Comparison of ENCODE assay signal across 15 cellular contexts in genomic region chr10:12703813-12704212, GRCh38.
DNase-seq lines count a peak whose midpoint lies in the region; ATAC-seq, FAIRE-seq and TF ChIP-seq lines count a peak whose summit lies in the region.
"Had no signal": no experiment of that assay in that cellular context is flagged by ENCODE, and none has a peak within 500 bp of the region (broad histone marks: within the 10 kb centered on the region; RNA-seq: fewer than 3 reads in every experiment).

No MANE protein-coding gene starts in this region.

- H4K91ac ChIP-seq in IMR-90 (ENCODE audit: insufficient read depth, low read depth, low read length): peak overlapping the region; percentile 98; the same call in 1 of the 2 replicates

- no peaks in the 10 kb centered on the region for H3K79me2 ChIP-seq in mammary epithelial cell (ENCODE audit: insufficient read depth, low read length)

- H3K27ac ChIP-seq in AG04450 (ENCODE audit: low read depth, low read length) (peak overlapping the region; percentile 54), IMR-90 (ENCODE audit: insufficient read depth, low read length) (peak overlapping the region; percentile 84), mammary epithelial cell (ENCODE audit: insufficient read depth, low read depth, low read length) (peak overlapping the region; percentile 53), adrenal gland (no peak overlapping the region)
- H3K27ac ChIP-seq: KMS-11, left ventricle myocardium inferior, pancreas had no signal

- TF ChIP-seq CTCF in AG04450 (IDR thresholded peaks at IDR 0.05; ENCODE audit: low read depth, low read length) (no peak), IMR-90 (conservative IDR thresholded peaks at IDR 0.05; ENCODE audit: low read depth, low read length) (no peak), mammary epithelial cell (conservative IDR thresholded peaks at IDR 0.05 in 1 of 2, IDR thresholded peaks at IDR 0.05 in 1 of 2; ENCODE audit: extremely low read depth in 1 of 2, insufficient read depth in 1 of 2, low read depth in 1 of 2, low read length in 2 of 2) (no peak), kidney epithelial cell (IDR thresholded peaks at IDR 0.05; ENCODE audit: insufficient read depth, low read length, poor library complexity, severe bottlenecking) (no peak), adrenal gland (IDR thresholded peaks at IDR 0.05) (no peak)

- BruUV-seq in IMR-90 (replicated peaks; lab: Mats Ljungman, UMichigan) (no TSS peak), mammary epithelial cell (replicated peaks; lab: Mats Ljungman, UMichigan) (no TSS peak)

- H3K9me3 ChIP-seq in AG04450 (ENCODE audit: control insufficient read depth, insufficient read depth, low read length): no peaks in the 10 kb centered on the region; the same call in 1 of the 2 replicates
- H3K9me3 ChIP-seq in IMR-90 (ENCODE audit: control insufficient read depth, insufficient read depth, low read length): no peaks in the 10 kb centered on the region
- H3K9me3 ChIP-seq in mammary epithelial cell (replicated peaks; ENCODE audit: insufficient read depth, low read length): no peaks in the 10 kb centered on the region
- H3K9me3 ChIP-seq in adrenal gland (replicated peaks in 1 of 3): no peaks in the 10 kb centered on the region
- H3K9me3 ChIP-seq: left ventricle myocardium inferior, pancreas had no signal

- no peak overlapping the region for H3K14ac ChIP-seq in IMR-90 (replicated peaks; ENCODE audit: low read depth, low read length)

- 0 out of 4 replicates have a peak, but pooled peaks cover 0 to 4% of the 10 kb centered on the region in 2 experiments for H3K79me1 ChIP-seq in IMR-90 (ENCODE audit: low read depth in 1 of 2, low read length in 2 of 2)

- DNase-seq in AG04450 (ENCODE audit: low read depth, low spot score): peak; percentile 52
- peak; percentile 87 for DNase-seq in IMR-90
- DNase-seq in mammary epithelial cell: peak; percentile 73
- peak; percentile 44 for DNase-seq in kidney epithelial cell (ENCODE audit: low read depth)
- DNase-seq in midbrain (lab: John Stamatoyannopoulos, UW): no peak
- no peak for DNase-seq in activated effector memory CD4-positive, alpha-beta T cell treated with anti-CD3 and anti-CD28 coated beads, Interleukin-2, amount 50 U/mL, for 16 hours
- DNase-seq in GM12892 (ENCODE audit: insufficient read length): no peak
- DNase-seq in adrenal gland: no peak
- DNase-seq: activated naive CD8-positive, alpha-beta T cell treated with anti-CD3 and anti-CD28 coated beads for 36 hours; left ventricle myocardium inferior; NCI-H510A treated with DMSO at 0.1 percent for 48 hours; pancreas; stimulated activated CD4-positive, alpha-beta T cell treated with anti-CD3 and anti-CD28 coated beads, Interleukin-4, amount 100 ng/mL, for 24 hours had no signal

- H2AK5ac ChIP-seq in IMR-90 (ENCODE audit: low read depth, low read length): no peak overlapping the region

- ATAC-seq in IMR-90 (ENCODE audit: low read depth): peak; percentile 24
- ATAC-seq: GM12878 had no signal

- TF ChIP-seq POLR2A in IMR-90 (IDR thresholded peaks at IDR 0.05; ENCODE audit: low read depth, low read length) (no peak), GM12892 (IDR thresholded peaks at IDR 0.05; ENCODE audit: low read depth, low read length) (no peak), adrenal gland (IDR thresholded peaks at IDR 0.05) (no peak)

- H3K4me1 ChIP-seq in IMR-90 (ENCODE audit: control insufficient read depth, insufficient read depth, low read length) (peaks cover 37% of the 10 kb centered on the region), mammary epithelial cell (ENCODE audit: insufficient read depth, low read length) (peaks cover 46% of the 10 kb centered on the region), adrenal gland (replicated peaks in 1 of 2) (peaks cover 0 to 18% of the 10 kb centered on the region in 2 donors)

- no CpG with 5 or more reads among the region's 6 CpGs for WGBS in IMR-90 (ENCODE audit: extremely low coverage in 2 of 2, insufficient read length in 1 of 2), 2 experiments
- WGBS in mammary epithelial cell (ENCODE audit: low coverage, missing lambda C conversion rate): 0% methylated on average over 1 of the region's 6 CpGs
- 60 to 73% (median 68%) methylated on average over 6 of the region's 6 CpGs for WGBS in adrenal gland, 4 donors

- peak overlapping the region; percentile 98; the same call in 1 of the 2 replicates for H2BK120ac ChIP-seq in IMR-90 (ENCODE audit: low read depth, low read length)

- no peaks in the 10 kb centered on the region for H4K20me1 ChIP-seq in IMR-90 (ENCODE audit: insufficient read depth, low read length)
- no peaks in the 10 kb centered on the region for H4K20me1 ChIP-seq in mammary epithelial cell (ENCODE audit: insufficient read depth, low read length)

- H2AFZ ChIP-seq in IMR-90 (replicated peaks; ENCODE audit: low read length, poor library complexity) (no peak overlapping the region), mammary epithelial cell (ENCODE audit: low read depth, low read length) (no peak overlapping the region)

- FAIRE-seq in GM12892 (lab: Jason Lieb, UNC): no peak
- FAIRE-seq: GM12878, pancreas had no signal

- H3K18ac ChIP-seq in IMR-90 (ENCODE audit: low read depth, low read length): peak overlapping the region; percentile 90; the same call in 1 of the 2 replicates

- peak overlapping the region; percentile 95 for H2BK5ac ChIP-seq in IMR-90 (ENCODE audit: low read depth, low read length, poor library complexity, severe bottlenecking)

- no peak overlapping the region for H3K4ac ChIP-seq in IMR-90 (ENCODE audit: low read depth, low read length)

- no peak overlapping the region; the same call in 1 of the 2 replicates for H4K5ac ChIP-seq in IMR-90 (ENCODE audit: low read depth, low read length)

- H2BK15ac ChIP-seq in IMR-90 (ENCODE audit: low read depth, low read length): no peak overlapping the region; the same call in 2 of the 3 replicates

- H3K27me3 ChIP-seq in AG04450 (ENCODE audit: control insufficient read depth, insufficient read depth, low read length) (no peaks in the 10 kb centered on the region), IMR-90 (ENCODE audit: control insufficient read depth, insufficient read depth, low read length) (no peaks in the 10 kb centered on the region), mammary epithelial cell (ENCODE audit: insufficient read depth, low read length) (no peaks in the 10 kb centered on the region), kidney epithelial cell (ENCODE audit: control insufficient read depth, insufficient read depth, low read length) (no peaks in the 10 kb centered on the region), adrenal gland (no peaks in the 10 kb centered on the region)
- H3K27me3 ChIP-seq: pancreas had no signal

- H3K9me1 ChIP-seq in IMR-90 (ENCODE audit: insufficient read depth, low read length): peaks cover 24% of the 10 kb centered on the region

- H3K4me3 ChIP-seq in AG04450 (ENCODE audit: low read depth, low read length) (no peak overlapping the region), IMR-90 (ENCODE audit: insufficient read depth, low read depth, low read length) (no peak overlapping the region), mammary epithelial cell (replicated peaks in 1 of 3; ENCODE audit: insufficient read depth in 1 of 3, low read depth in 2 of 3, low read length in 3 of 3) (no peak overlapping the region), kidney epithelial cell (ENCODE audit: low read depth, low read length) (no peak overlapping the region), adrenal gland (no peak overlapping the region)
- H3K4me3 ChIP-seq: GM12878, left ventricle myocardium inferior, pancreas had no signal

- dilution Hi-C loops in IMR-90 (cut with HindIII; ENCODE audit: low sequenced_read_pairs, unreplicated experiment): no loop called here
- dilution Hi-C loops in mammary epithelial cell (cut with HindIII; ENCODE audit: low sequenced_read_pairs): loop anchor here (25.0 kb wide), 1 partner anchor 442 kb away; no protein-coding TSS in a partner anchor

- POLR2A ChIA-PET in AG04450 (lab: Yijun Ruan, JAX) (interaction anchor here (0.6 kb wide), 1 partner anchor 395 kb away, joined by 4 read pairs; no protein-coding TSS in a partner anchor), IMR-90 (lab: Charles Lee; ENCODE audit: unreplicated experiment) (no interaction called here)

- peak overlapping the region; percentile 28; the same call in 1 of the 2 replicates for H3K4me2 ChIP-seq in IMR-90 (ENCODE audit: low read depth, low read length)
- H3K4me2 ChIP-seq in mammary epithelial cell (ENCODE audit: insufficient read depth, low read depth, low read length): peak overlapping the region; percentile 43
- H3K4me2 ChIP-seq: KMS-11 had no signal

- no peak for TF ChIP-seq RAD21 in IMR-90 (IDR thresholded peaks at IDR 0.05; ENCODE audit: low read length)

- H3K23ac ChIP-seq in IMR-90 (ENCODE audit: low read depth, low read length): no peak overlapping the region

- intact Hi-C loops in IMR-90 (cut with micrococcal nuclease): no loop called here
- intact Hi-C loops in mammary epithelial cell (cut with micrococcal nuclease): no loop called here
- intact Hi-C loops in adrenal gland (cut with DNase I): no loop called here

- H3K36me3 ChIP-seq in IMR-90 (ENCODE audit: control insufficient read depth, insufficient read depth, low read length) (no peaks in the 10 kb centered on the region), mammary epithelial cell (ENCODE audit: insufficient read depth, low read length) (no peaks in the 10 kb centered on the region), kidney epithelial cell (ENCODE audit: control insufficient read depth, insufficient read depth, low read length) (no peaks in the 10 kb centered on the region), adrenal gland (replicated peaks in 1 of 2) (no peaks in the 10 kb centered on the region)
- H3K36me3 ChIP-seq: left ventricle myocardium inferior, pancreas had no signal

- H4K8ac ChIP-seq in IMR-90 (ENCODE audit: low read depth in 2 of 2, low read length in 2 of 2): peak overlapping the region; percentile 79 to 81; a peak in 2 of 4 replicates

- CTCF ChIA-PET in AG04450 (lab: Charles Lee) (interaction anchor here (1.0 to 2.4 kb wide), 5 partner anchors 8 to 439 kb away, joined by 3 to 18 read pairs (median 3); no protein-coding TSS in a partner anchor), IMR-90 (lab: Yijun Ruan, JAX) (interaction anchor here (0.7 kb wide), 1 partner anchor 848 kb away, joined by 3 read pairs; no protein-coding TSS in a partner anchor), mammary epithelial cell (lab: Charles Lee; ENCODE audit: low non-redundant PET) (interaction anchor here (0.6 kb wide), 1 partner anchor 231 kb away, joined by 4 read pairs; no protein-coding TSS in a partner anchor)

- no peak overlapping the region; the same call in 1 of the 2 replicates for H2BK20ac ChIP-seq in IMR-90 (ENCODE audit: low read depth, low read length)

- in situ Hi-C loops in IMR-90 (cut with MboI; ENCODE audit: low sequenced_read_pairs) (loop anchor here (25.0 kb wide), 1 partner anchor 358 kb away; no protein-coding TSS in a partner anchor), mammary epithelial cell (cut with MboI; ENCODE audit: low sequenced_read_pairs in 2 of 2) (loop anchor here in 1 of 2 donors (25.0 kb wide), 1 partner anchor 358 kb away; no protein-coding TSS in a partner anchor)

- no peak overlapping the region for H3K9ac ChIP-seq in IMR-90 (ENCODE audit: low read depth, low read length)
- H3K9ac ChIP-seq in mammary epithelial cell (ENCODE audit: insufficient read depth, low read length): no peak overlapping the region
- H3K9ac ChIP-seq: KMS-11 had no signal

- no peak overlapping the region for H2AK9ac ChIP-seq in IMR-90 (replicated peaks; ENCODE audit: low read depth, low read length, poor library complexity)

- H3K56ac ChIP-seq in IMR-90 (ENCODE audit: extremely low read depth, insufficient read depth, low read length): no peak overlapping the region

Comparison
In these comparisons a context has a peak if more than half of its experiments do, and no peak if none do; other contexts are left out.
1. DNase-seq: peak in AG04450 (single experiment), IMR-90 (single experiment), mammary epithelial cell (single experiment) and kidney epithelial cell (single experiment); none in midbrain (single experiment), activated effector memory CD4-positive, alpha-beta T cell treated with anti-CD3 and anti-CD28 coated beads, Interleukin-2, amount 50 U/mL, for 16 hours (single experiment), GM12892 (single experiment) and adrenal gland (0 of 7).
2. H3K27ac ChIP-seq: peak in AG04450 (single experiment), IMR-90 (single experiment) and mammary epithelial cell (single experiment); none in adrenal gland (0 of 5).